ENCODE assay signal across 8 cellular contexts in genomic region chr3:115659253-115659652, GRCh38. TPM values are rescaled to one million over a fixed set of nuclear protein-coding genes. Genes with fewer than 3 reads are reported as not detected.
A peak's percentile ranks its signal among the peaks of the same experiment; 100 is the strongest.
DNase-seq lines count a peak whose midpoint lies in the region; ATAC-seq and TF ChIP-seq lines count a peak whose summit lies in the region.

No MANE protein-coding gene starts in this region.

- TF ChIP-seq POLR2A in erythroblast (IDR thresholded peaks at IDR 0.05; ENCODE audit: low read length): no peak

- no peak for TF ChIP-seq CTCF in mesothelial cell of epicardium (IDR thresholded peaks at IDR 0.05; ENCODE audit: unreplicated experiment)

- DNase-seq in NCI-H748 (lab: John Stamatoyannopoulos, UW; ENCODE audit: unreplicated experiment) (peak; percentile 7), NCI-H748 treated with DMSO at 0.1 percent for 48 hours (lab: John Stamatoyannopoulos, UW) (no peak), mesothelial cell of epicardium (ENCODE audit: low spot score in 2 of 2, unreplicated experiment in 2 of 2) (no peak), GOT3 (lab: John Stamatoyannopoulos, UW) (no peak), erythroblast (lab: John Stamatoyannopoulos, UW) (no peak), LoVo (ENCODE audit: low spot score) (no peak)

- H3K36me3 Mint-ChIP-seq in activated naive CD8-positive, alpha-beta T cell: no peaks in the 10 kb centered on the region
- no peaks in the 10 kb centered on the region for H3K36me3 Mint-ChIP-seq in mesothelial cell of epicardium

- H3K27me3 Mint-ChIP-seq in activated naive CD8-positive, alpha-beta T cell: no peaks in the 10 kb centered on the region
- H3K27me3 Mint-ChIP-seq in mesothelial cell of epicardium (ENCODE audit: low read depth): no peaks in the 10 kb centered on the region

- peak overlapping the region; percentile 78 for H3K4me3 Mint-ChIP-seq in activated naive CD8-positive, alpha-beta T cell
- peak overlapping the region; percentile 79 for H3K4me3 Mint-ChIP-seq in mesothelial cell of epicardium

- H3K27ac Mint-ChIP-seq in activated naive CD8-positive, alpha-beta T cell: peak overlapping the region; percentile 77
- peak overlapping the region; percentile 92 for H3K27ac Mint-ChIP-seq in mesothelial cell of epicardium

- peak; percentile 14 for ATAC-seq in HG02870 (IDR thresholded peaks at IDR 0.05; ENCODE audit: unreplicated experiment)

- no peaks in the 10 kb centered on the region for H3K9me3 Mint-ChIP-seq in activated naive CD8-positive, alpha-beta T cell (ENCODE audit: low read depth)
- no peaks in the 10 kb centered on the region for H3K9me3 Mint-ChIP-seq in mesothelial cell of epicardium

- H3K4me1 Mint-ChIP-seq in activated naive CD8-positive, alpha-beta T cell (ENCODE audit: low read depth): peaks cover 42% of the 10 kb centered on the region
- H3K4me1 Mint-ChIP-seq in mesothelial cell of epicardium: peaks cover 36% of the 10 kb centered on the region

RNA-seq across cellular contexts. Expression of gene GAP43, which starts 35.9 kb away (rescaled TPM):
- total RNA-seq in mesothelial cell of epicardium: 4.2 to 6.1 TPM (median 5.7 TPM) in 3 replicates
